Comparison of ENCODE assay signal across 22 cellular contexts in the genomic region with DNA sequence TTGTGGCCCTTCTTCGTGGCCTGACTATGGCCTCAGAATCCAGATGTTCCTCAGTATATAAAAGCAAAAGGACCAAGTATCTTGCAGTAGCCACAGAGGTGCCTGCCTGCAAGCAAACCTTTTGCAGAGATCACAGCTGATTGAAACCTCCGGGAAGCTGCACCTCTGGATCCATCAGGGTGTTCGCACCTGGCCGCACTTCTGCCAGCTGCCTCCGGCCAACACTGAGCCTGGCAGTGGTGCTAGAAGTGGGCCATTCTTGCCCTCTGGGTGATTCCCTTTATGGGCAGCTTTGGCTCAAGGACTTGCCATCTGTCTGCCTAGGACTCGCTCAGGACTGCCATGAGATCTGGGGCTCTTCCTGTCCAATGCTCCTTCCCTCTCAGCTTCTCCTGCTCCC.
"Had no signal": no experiment of that assay in that cellular context is flagged by ENCODE, and none has a peak within 500 bp of the region (broad histone marks: within the 10 kb centered on the region; RNA-seq: fewer than 3 reads in every experiment).

No MANE protein-coding gene starts in this region.

- H3K4me3 ChIP-seq: pancreas, psoas muscle, skin epidermis, suprapubic skin, tibial nerve, uterus had no signal

- H3K27me3 ChIP-seq: neutrophil, pancreas, suprapubic skin, tibial nerve, uterus had no signal

- DNase-seq: activated CD4-positive, alpha-beta memory T cell treated with anti-CD3 and anti-CD28 coated beads, Interleukin-2, amount 10 ng/mL, durations not matched to agents 7 days and 5 days; activated CD4-positive, alpha-beta T cell treated with anti-CD3 and anti-CD28 coated beads, Interleukin-2, amount 10 ng/mL, durations not matched to agents 24 days and 14 days; activated gamma-delta T cell; activated naive CD4-positive, alpha-beta T cell treated with anti-CD3 and anti-CD28 coated beads, Interleukin-2, amount 50 U/mL, for 16 hours; activated naive CD8-positive, alpha-beta T cell treated with anti-CD3 and anti-CD28 coated beads, Interleukin-2, amount 50 U/mL, for 24 hours; cortex of kidney; foreskin melanocyte; glutamatergic neuron; hippocampal formation; pancreas; psoas muscle; stimulated activated CD4-positive, alpha-beta T cell treated with anti-CD3 and anti-CD28 coated beads, Interleukin-2, amount 100 ng/mL, for 24 hours; stimulated activated naive CD8-positive, alpha-beta T cell treated with anti-CD3 and anti-CD28 coated beads, Interleukin-15, amount 100 ng/mL, for 72 hours had no signal

- H3K27ac ChIP-seq: neutrophil, pancreas, psoas muscle, skin epidermis, suprapubic skin, tibial nerve, uterus had no signal

- FAIRE-seq: pancreas had no signal

- ATAC-seq: activated CD4-positive, CD25-positive, alpha-beta regulatory T cell treated with anti-CD3 and anti-CD28 coated beads, Interleukin-2, amount 50 U/mL, for 24 hours; activated naive CD8-positive, alpha-beta T cell treated with anti-CD3 and anti-CD28 coated beads, Interleukin-2, amount 50 U/mL, for 24 hours; left ventricle myocardium superior; natural killer cell treated with Interleukin-12 subunit alpha and Interleukin-12 subunit beta and Interleukin-15 and Interleukin-18, amount 100 ng/mL, for 72 hours; pancreas; psoas muscle; stimulated activated effector memory CD8-positive, alpha-beta T cell treated with anti-CD3 and anti-CD28 coated beads, Interleukin-12 subunit alpha, Interleukin-12 subunit beta, amount 100 ng/mL, for 72 hours; stimulated activated naive CD8-positive, alpha-beta T cell treated with anti-CD3 and anti-CD28 coated beads, Interleukin-15, amount 100 ng/mL, for 72 hours had no signal

- H3K36me3 ChIP-seq: neutrophil, pancreas, suprapubic skin, tibial nerve, uterus had no signal

- H3K4me1 ChIP-seq: pancreas, uterus had no signal

- H3K9me3 ChIP-seq: neutrophil, pancreas, psoas muscle, suprapubic skin, tibial nerve, uterus had no signal
